In genomic region chr11:34964610-34965331, GRCh38 we compare ENCODE assay signal across 1 cellular context.
TF ChIP-seq lines count a peak whose summit lies in the region.

No MANE protein-coding gene starts in this region.

TF ChIP-seq in K562, 482 proteins besides CTCF, POLR2A, EP300 and RAD21:
- TF ChIP-seq TGIF2 (CRISPR knock-in tag; IDR thresholded peaks at IDR 0.05): peak; percentile 42; the same call in 1 of the 2 replicates
- TF ChIP-seq HNRNPUL1 (IDR thresholded peaks at IDR 0.05; ENCODE audit: low read length): no peak
- no peak for TF ChIP-seq ATF7 (IDR thresholded peaks at IDR 0.05)
- no peak for TF ChIP-seq DPF2 (IDR thresholded peaks at IDR 0.05)
- 0 out of 2 replicates have a peak, but pooled peaks have one; percentile 18 for TF ChIP-seq ZNF121 (CRISPR knock-in tag; conservative IDR thresholded peaks at IDR 0.05)
- no peak for TF ChIP-seq ETV6 (IDR thresholded peaks at IDR 0.05; ENCODE audit: borderline replicate concordance in 1 of 2, low read depth in 2 of 2, low read length in 1 of 2)
- peak; percentile 94; the same call in 1 of the 2 replicates for TF ChIP-seq ETV6 (CRISPR knock-in tag; IDR thresholded peaks at IDR 0.05; ENCODE audit: borderline replicate concordance)
- TF ChIP-seq FIP1L1 (IDR thresholded peaks at IDR 0.05; ENCODE audit: low read depth, low read length, poor library complexity, severe bottlenecking): no peak
- TF ChIP-seq ZSCAN29 (IDR thresholded peaks at IDR 0.05): no peak
- TF ChIP-seq CBX2 (IDR thresholded peaks at IDR 0.05; ENCODE audit: insufficient read depth, low read length, poor library complexity, severe bottlenecking): no peak
- TF ChIP-seq CHCHD3 (CRISPR knock-in tag; IDR thresholded peaks at IDR 0.05): no peak
- TF ChIP-seq MCM7 (IDR thresholded peaks at IDR 0.05): peak in 1 of 2 experiments; percentile 92; a peak in 2 of 4 replicates
- TF ChIP-seq ZNF232 (CRISPR knock-in tag; IDR thresholded peaks at IDR 0.05): peak; percentile 94
- TF ChIP-seq ZNF224 (CRISPR knock-in tag; IDR thresholded peaks at IDR 0.05): peak; percentile 80
- TF ChIP-seq, protein P1, sequence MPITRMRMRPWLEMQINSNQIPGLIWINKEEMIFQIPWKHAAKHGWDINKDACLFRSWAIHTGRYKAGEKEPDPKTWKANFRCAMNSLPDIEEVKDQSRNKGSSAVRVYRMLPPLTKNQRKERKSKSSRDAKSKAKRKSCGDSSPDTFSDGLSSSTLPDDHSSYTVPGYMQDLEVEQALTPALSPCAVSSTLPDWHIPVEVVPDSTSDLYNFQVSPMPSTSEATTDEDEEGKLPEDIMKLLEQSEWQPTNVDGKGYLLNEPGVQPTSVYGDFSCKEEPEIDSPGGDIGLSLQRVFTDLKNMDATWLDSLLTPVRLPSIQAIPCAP (CRISPR knock-in tag; IDR thresholded peaks at IDR 0.05; ENCODE audit: borderline replicate concordance): no peak
- TF ChIP-seq KAT8 (IDR thresholded peaks at IDR 0.05; ENCODE audit: low read depth): no peak
- no peak for TF ChIP-seq ZNF696 (CRISPR knock-in tag; conservative IDR thresholded peaks at IDR 0.05)
- TF ChIP-seq MTA3 (IDR thresholded peaks at IDR 0.05; ENCODE audit: borderline replicate concordance): no peak
- TF ChIP-seq EGR1 (conservative IDR thresholded peaks at IDR 0.05): no peak
- TF ChIP-seq, protein P2, sequence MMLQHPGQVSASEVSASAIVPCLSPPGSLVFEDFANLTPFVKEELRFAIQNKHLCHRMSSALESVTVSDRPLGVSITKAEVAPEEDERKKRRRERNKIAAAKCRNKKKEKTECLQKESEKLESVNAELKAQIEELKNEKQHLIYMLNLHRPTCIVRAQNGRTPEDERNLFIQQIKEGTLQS (IDR thresholded peaks at IDR 0.05): no peak
- TF ChIP-seq, protein P2 (CRISPR knock-in tag; conservative IDR thresholded peaks at IDR 0.05): peak; percentile 82; the same call in 1 of the 2 replicates
- TF ChIP-seq, protein P3, sequence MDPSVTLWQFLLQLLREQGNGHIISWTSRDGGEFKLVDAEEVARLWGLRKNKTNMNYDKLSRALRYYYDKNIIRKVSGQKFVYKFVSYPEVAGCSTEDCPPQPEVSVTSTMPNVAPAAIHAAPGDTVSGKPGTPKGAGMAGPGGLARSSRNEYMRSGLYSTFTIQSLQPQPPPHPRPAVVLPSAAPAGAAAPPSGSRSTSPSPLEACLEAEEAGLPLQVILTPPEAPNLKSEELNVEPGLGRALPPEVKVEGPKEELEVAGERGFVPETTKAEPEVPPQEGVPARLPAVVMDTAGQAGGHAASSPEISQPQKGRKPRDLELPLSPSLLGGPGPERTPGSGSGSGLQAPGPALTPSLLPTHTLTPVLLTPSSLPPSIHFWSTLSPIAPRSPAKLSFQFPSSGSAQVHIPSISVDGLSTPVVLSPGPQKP (CRISPR knock-in tag; IDR thresholded peaks at IDR 0.05): no peak
- TF ChIP-seq, protein P4, sequence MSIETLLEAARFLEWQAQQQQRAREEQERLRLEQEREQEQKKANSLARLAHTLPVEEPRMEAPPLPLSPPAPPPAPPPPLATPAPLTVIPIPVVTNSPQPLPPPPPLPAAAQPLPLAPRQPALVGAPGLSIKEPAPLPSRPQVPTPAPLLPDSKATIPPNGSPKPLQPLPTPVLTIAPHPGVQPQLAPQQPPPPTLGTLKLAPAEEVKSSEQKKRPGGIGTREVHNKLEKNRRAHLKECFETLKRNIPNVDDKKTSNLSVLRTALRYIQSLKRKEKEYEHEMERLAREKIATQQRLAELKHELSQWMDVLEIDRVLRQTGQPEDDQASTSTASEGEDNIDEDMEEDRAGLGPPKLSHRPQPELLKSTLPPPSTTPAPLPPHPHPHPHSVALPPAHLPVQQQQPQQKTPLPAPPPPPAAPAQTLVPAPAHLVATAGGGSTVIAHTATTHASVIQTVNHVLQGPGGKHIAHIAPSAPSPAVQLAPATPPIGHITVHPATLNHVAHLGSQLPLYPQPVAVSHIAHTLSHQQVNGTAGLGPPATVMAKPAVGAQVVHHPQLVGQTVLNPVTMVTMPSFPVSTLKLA (conservative IDR thresholded peaks at IDR 0.05): peak; percentile 30 to 44; a peak in 1 of 4 replicates
- peak; percentile 99 for TF ChIP-seq DACH1 (IDR thresholded peaks at IDR 0.05; ENCODE audit: partially characterized antibody)
- TF ChIP-seq ZNF217 (CRISPR knock-in tag; IDR thresholded peaks at IDR 0.05): peak; percentile 84; the same call in 1 of the 2 replicates
- TF ChIP-seq HMGN3 (IDR thresholded peaks at IDR 0.05; ENCODE audit: borderline replicate concordance, extremely low read depth, insufficient read length, low read depth, low read length): no peak
- TF ChIP-seq PTBP1 (IDR thresholded peaks at IDR 0.05; ENCODE audit: low read depth, low read length): no peak
